ENCODE assay signal across 1 cellular context in the genomic region with DNA sequence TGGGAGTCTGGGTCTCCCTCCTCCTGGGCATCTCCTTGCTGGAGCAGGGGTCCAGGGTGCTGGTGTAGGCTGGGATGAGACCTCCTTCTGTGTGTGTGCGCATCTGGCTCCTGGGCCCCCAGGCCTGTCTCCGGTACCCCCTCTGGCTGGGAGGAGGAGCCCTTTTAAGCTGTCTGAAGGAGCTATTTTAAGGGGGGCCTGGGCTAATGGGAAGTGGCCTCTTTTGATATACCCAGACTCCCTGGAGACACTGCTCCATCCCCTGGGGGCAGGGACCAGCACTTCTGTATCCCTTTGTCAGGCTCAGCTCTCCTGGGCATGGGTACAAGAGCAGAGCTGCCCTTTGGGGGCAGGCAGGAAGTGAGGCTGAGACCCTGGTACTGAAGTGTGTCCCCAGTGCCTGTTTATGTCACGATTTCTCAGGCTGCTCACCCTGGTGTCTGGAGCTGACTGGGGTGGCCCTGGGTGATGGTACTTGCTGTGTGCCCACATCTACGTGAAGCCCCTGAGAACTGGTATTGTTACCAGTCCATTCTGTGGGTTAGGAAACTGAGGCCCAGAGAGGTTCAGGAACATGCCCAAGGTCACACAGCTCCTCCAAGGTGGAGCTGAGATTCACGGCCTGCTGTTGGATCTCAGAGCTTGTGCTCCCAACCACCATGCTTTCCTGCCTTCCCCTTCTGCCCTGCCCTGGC.
TF ChIP-seq lines count a peak whose summit lies in the region.

No MANE protein-coding gene starts in this region.

TF ChIP-seq in SK-N-SH, 30 proteins besides CTCF, POLR2A, EP300 and RAD21 (continued from another document):
- TF ChIP-seq EZH2phosphoT487 (IDR thresholded peaks at IDR 0.05; ENCODE audit: borderline replicate concordance, low read depth), result no peak
- TF ChIP-seq, protein P1, sequence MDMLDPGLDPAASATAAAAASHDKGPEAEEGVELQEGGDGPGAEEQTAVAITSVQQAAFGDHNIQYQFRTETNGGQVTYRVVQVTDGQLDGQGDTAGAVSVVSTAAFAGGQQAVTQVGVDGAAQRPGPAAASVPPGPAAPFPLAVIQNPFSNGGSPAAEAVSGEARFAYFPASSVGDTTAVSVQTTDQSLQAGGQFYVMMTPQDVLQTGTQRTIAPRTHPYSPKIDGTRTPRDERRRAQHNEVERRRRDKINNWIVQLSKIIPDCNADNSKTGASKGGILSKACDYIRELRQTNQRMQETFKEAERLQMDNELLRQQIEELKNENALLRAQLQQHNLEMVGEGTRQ (IDR thresholded peaks at IDR 0.05; ENCODE audit: borderline replicate concordance, low read depth, low read length), result no peak
- TF ChIP-seq RFX5 (IDR thresholded peaks at IDR 0.05; ENCODE audit: low read length), result no peak
- TF ChIP-seq JUND (IDR thresholded peaks at IDR 0.05), result no peak
- no peak for TF ChIP-seq TCF12 (IDR thresholded peaks at IDR 0.05)
- no peak for TF ChIP-seq SMC3 (IDR thresholded peaks at IDR 0.05; ENCODE audit: low read depth, low read length)
- no peak for TF ChIP-seq ELF1 (IDR thresholded peaks at IDR 0.05)
- no peak for TF ChIP-seq FOXM1 (IDR thresholded peaks at IDR 0.05; ENCODE audit: low read depth)
- no peak for TF ChIP-seq GATA2 (CRISPR knock-in tag; IDR thresholded peaks at IDR 0.05)
- no peak for TF ChIP-seq FOSL2 (IDR thresholded peaks at IDR 0.05; ENCODE audit: borderline replicate concordance, low read depth)
- TF ChIP-seq CHD2 (IDR thresholded peaks at IDR 0.05; ENCODE audit: low read length, partially characterized antibody), result no peak
- TF ChIP-seq, protein P2, sequence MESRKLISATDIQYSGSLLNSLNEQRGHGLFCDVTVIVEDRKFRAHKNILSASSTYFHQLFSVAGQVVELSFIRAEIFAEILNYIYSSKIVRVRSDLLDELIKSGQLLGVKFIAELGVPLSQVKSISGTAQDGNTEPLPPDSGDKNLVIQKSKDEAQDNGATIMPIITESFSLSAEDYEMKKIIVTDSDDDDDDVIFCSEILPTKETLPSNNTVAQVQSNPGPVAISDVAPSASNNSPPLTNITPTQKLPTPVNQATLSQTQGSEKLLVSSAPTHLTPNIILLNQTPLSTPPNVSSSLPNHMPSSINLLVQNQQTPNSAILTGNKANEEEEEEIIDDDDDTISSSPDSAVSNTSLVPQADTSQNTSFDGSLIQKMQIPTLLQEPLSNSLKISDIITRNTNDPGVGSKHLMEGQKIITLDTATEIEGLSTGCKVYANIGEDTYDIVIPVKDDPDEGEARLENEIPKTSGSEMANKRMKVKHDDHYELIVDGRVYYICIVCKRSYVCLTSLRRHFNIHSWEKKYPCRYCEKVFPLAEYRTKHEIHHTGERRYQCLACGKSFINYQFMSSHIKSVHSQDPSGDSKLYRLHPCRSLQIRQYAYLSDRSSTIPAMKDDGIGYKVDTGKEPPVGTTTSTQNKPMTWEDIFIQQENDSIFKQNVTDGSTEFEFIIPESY (IDR thresholded peaks at IDR 0.05; ENCODE audit: borderline replicate concordance, low read depth), result no peak
- TF ChIP-seq YY1 (IDR thresholded peaks at IDR 0.05; ENCODE audit: low read depth), result no peak
- no peak for TF ChIP-seq POLR2AphosphoS5 (IDR thresholded peaks at IDR 0.05; ENCODE audit: low read depth, low read length)
- TF ChIP-seq, protein P3, sequence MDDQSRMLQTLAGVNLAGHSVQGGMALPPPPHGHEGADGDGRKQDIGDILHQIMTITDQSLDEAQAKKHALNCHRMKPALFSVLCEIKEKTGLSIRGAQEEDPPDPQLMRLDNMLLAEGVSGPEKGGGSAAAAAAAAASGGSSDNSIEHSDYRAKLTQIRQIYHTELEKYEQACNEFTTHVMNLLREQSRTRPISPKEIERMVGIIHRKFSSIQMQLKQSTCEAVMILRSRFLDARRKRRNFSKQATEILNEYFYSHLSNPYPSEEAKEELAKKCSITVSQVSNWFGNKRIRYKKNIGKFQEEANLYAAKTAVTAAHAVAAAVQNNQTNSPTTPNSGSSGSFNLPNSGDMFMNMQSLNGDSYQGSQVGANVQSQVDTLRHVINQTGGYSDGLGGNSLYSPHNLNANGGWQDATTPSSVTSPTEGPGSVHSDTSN (IDR thresholded peaks at IDR 0.05), result no peak
- TF ChIP-seq, protein P4, sequence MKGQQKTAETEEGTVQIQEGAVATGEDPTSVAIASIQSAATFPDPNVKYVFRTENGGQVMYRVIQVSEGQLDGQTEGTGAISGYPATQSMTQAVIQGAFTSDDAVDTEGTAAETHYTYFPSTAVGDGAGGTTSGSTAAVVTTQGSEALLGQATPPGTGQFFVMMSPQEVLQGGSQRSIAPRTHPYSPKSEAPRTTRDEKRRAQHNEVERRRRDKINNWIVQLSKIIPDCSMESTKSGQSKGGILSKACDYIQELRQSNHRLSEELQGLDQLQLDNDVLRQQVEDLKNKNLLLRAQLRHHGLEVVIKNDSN (IDR thresholded peaks at IDR 0.05; ENCODE audit: borderline replicate concordance, low read depth), result no peak
- TF ChIP-seq, protein P5, sequence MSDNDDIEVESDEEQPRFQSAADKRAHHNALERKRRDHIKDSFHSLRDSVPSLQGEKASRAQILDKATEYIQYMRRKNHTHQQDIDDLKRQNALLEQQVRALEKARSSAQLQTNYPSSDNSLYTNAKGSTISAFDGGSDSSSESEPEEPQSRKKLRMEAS (IDR thresholded peaks at IDR 0.05; ENCODE audit: low read depth), result no peak
TF ChIP-seq in SK-N-SH: peak in this region for 0.
